ENCODE assay signal across 24 cellular contexts in genomic region chr12:5973461-5974115, GRCh38. TPM values are rescaled to one million over a fixed set of nuclear protein-coding genes. Genes with fewer than 3 reads are reported as not detected.
"Had no signal": no experiment of that assay in that cellular context is flagged by ENCODE, and none has a peak within 500 bp of the region (broad histone marks: within the 10 kb centered on the region; RNA-seq: fewer than 3 reads in every experiment).

No MANE protein-coding gene starts in this region.

- H3K4me1 ChIP-seq: ascending aorta, body of pancreas, Peyer's patch had no signal

- H3K4me3 Mint-ChIP-seq: activated CD8-positive, alpha-beta memory T cell treated with anti-CD3 and anti-CD28 coated beads, Interleukin-2, amount 10 ng/mL, durations not matched to agents 7 days and 5 days; activated naive CD4-positive, alpha-beta T cell treated with anti-CD3 and anti-CD28 coated beads, Interleukin-2, amount 50 U/mL, for 24 hours; activated T-cell treated with anti-CD3 and anti-CD28 coated beads, Interleukin-2, amount 50 U/mL, for 24 hours; activated T-helper 1 cell treated with anti-CD3 and anti-CD28 coated beads, Interleukin-12 subunit alpha, Interleukin-12 subunit beta, Interleukin-2, Interleukin-4 antibody, amounts not matched to agents 30 ng/mL and 10 ng/mL and 1 ng/mL, durations not matched to agents 14 hours and 24 hours and 36 hours; T-helper 1 cell treated with Interleukin-12 subunit alpha and Interleukin-12 subunit beta and Interleukin-4 antibody, amounts not matched to agents 30 μg/mL and 1 μg/mL, for 36 hours had no signal

- H3K27me3 ChIP-seq: ascending aorta, body of pancreas, Peyer's patch had no signal

- H3K4me1 Mint-ChIP-seq: activated CD8-positive, alpha-beta memory T cell treated with anti-CD3 and anti-CD28 coated beads, Interleukin-2, amount 10 ng/mL, durations not matched to agents 7 days and 5 days; activated naive CD4-positive, alpha-beta T cell treated with anti-CD3 and anti-CD28 coated beads, Interleukin-2, amount 50 U/mL, for 24 hours had no signal

- H3K27ac ChIP-seq: ascending aorta, body of pancreas, Peyer's patch, RWPE1 had no signal

- H3K27ac Mint-ChIP-seq: activated CD8-positive, alpha-beta memory T cell treated with anti-CD3 and anti-CD28 coated beads, Interleukin-2, amount 10 ng/mL, durations not matched to agents 7 days and 5 days; activated naive CD4-positive, alpha-beta T cell treated with anti-CD3 and anti-CD28 coated beads, Interleukin-2, amount 50 U/mL, for 24 hours; activated T-cell treated with anti-CD3 and anti-CD28 coated beads, Interleukin-2, amount 50 U/mL, for 24 hours; activated T-helper 1 cell treated with anti-CD3 and anti-CD28 coated beads, Interleukin-12 subunit alpha, Interleukin-12 subunit beta, Interleukin-2, Interleukin-4 antibody, amounts not matched to agents 30 ng/mL and 10 ng/mL and 1 ng/mL, durations not matched to agents 14 hours and 24 hours and 36 hours; T-helper 1 cell treated with Interleukin-12 subunit alpha and Interleukin-12 subunit beta and Interleukin-4 antibody, amounts not matched to agents 30 μg/mL and 1 μg/mL, for 36 hours had no signal

- H3K36me3 Mint-ChIP-seq: activated CD8-positive, alpha-beta memory T cell treated with anti-CD3 and anti-CD28 coated beads, Interleukin-2, amount 10 ng/mL, durations not matched to agents 7 days and 5 days; activated naive CD4-positive, alpha-beta T cell treated with anti-CD3 and anti-CD28 coated beads, Interleukin-2, amount 50 U/mL, for 24 hours had no signal

- DNase-seq: activated CD4-positive, alpha-beta T cell treated with anti-CD3 and anti-CD28 coated beads for 4 hours; activated CD8-positive, alpha-beta memory T cell treated with anti-CD3 and anti-CD28 coated beads, Interleukin-2, amount 10 ng/mL, durations not matched to agents 7 days and 5 days; activated effector memory CD4-positive, alpha-beta T cell treated with Interleukin-2 at 50 U/mL for 16 hours; activated naive CD4-positive, alpha-beta T cell; activated T-cell treated with anti-CD3 and anti-CD28 coated beads, Interleukin-2, amount 50 U/mL, for 24 hours; body of pancreas; MM.1S; NCI-H1105; NCI-H1436; NCI-H1694 treated with DMSO at 0.1 percent for 48 hours; NCI-H2029 treated with DMSO at 0.1 percent for 48 hours; NCI-H345; NCI-H510A; NCI-H69; NK-92 treated with Interleukin-12 subunit alpha and Interleukin-12 subunit beta, amount 100 ng/mL, for 24 hours; OCI-M1; Peyer's patch; SHP77 treated with DMSO at 0.1 percent for 48 hours had no signal

- H3K9me3 Mint-ChIP-seq: activated naive CD4-positive, alpha-beta T cell treated with anti-CD3 and anti-CD28 coated beads, Interleukin-2, amount 50 U/mL, for 24 hours; activated T-cell treated with anti-CD3 and anti-CD28 coated beads, Interleukin-2, amount 50 U/mL, for 24 hours; activated T-helper 1 cell treated with anti-CD3 and anti-CD28 coated beads, Interleukin-12 subunit alpha, Interleukin-12 subunit beta, Interleukin-2, Interleukin-4 antibody, amounts not matched to agents 30 ng/mL and 10 ng/mL and 1 ng/mL, durations not matched to agents 14 hours and 24 hours and 36 hours; T-helper 1 cell treated with Interleukin-12 subunit alpha and Interleukin-12 subunit beta and Interleukin-4 antibody, amounts not matched to agents 30 μg/mL and 1 μg/mL, for 36 hours had no signal

- H3K27me3 Mint-ChIP-seq: activated naive CD4-positive, alpha-beta T cell treated with anti-CD3 and anti-CD28 coated beads, Interleukin-2, amount 50 U/mL, for 24 hours had no signal

- ATAC-seq: activated CD4-positive, CD25-positive, alpha-beta regulatory T cell treated with anti-CD3 and anti-CD28 coated beads, Interleukin-2, amount 50 U/mL, for 24 hours; activated CD8-positive, alpha-beta memory T cell treated with anti-CD3 and anti-CD28 coated beads, Interleukin-2, amount 10 ng/mL, durations not matched to agents 7 days and 5 days; body of pancreas had no signal

- H3K4me3 ChIP-seq: ascending aorta, body of pancreas, Peyer's patch had no signal

- H3K9me3 ChIP-seq: ascending aorta, body of pancreas, Peyer's patch had no signal

- H3K36me3 ChIP-seq: ascending aorta, Peyer's patch had no signal

RNA-seq across cellular contexts. Expression of gene ANO2, which starts 28.5 kb away (rescaled TPM):
- total RNA-seq: activated CD8-positive, alpha-beta memory T cell treated with anti-CD3 and anti-CD28 coated beads, Interleukin-2, amount 10 ng/mL, durations not matched to agents 7 days and 5 days; activated T-helper 1 cell treated with anti-CD3 and anti-CD28 coated beads, Interleukin-12 subunit alpha, Interleukin-12 subunit beta, Interleukin-2, Interleukin-4 antibody, amounts not matched to agents 30 ng/mL and 10 ng/mL and 1 ng/mL, durations not matched to agents 14 hours and 24 hours and 36 hours had no signal
